Comparison of ENCODE assay signal across 15 cellular contexts in the genomic region with DNA sequence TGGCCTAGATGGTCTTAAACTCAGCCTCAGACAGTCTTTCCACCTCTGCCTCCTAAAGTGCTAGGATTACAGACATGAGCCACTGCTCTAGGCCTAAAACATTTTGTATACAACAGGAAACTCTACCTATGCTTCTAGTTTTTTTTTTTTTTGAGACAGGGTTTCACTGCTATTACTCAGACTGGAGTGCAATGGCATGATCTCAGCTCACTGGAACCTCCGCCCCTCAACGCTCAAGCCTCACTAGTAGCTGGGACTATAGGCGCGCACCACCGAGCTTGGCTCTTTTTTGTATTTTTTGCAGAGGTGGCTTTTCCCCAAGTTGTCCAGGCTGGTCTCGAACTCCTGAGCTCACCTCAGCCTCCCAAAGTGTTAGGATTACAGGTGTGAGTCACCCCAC. TPM values are rescaled to one million over a fixed set of nuclear protein-coding genes. Genes with fewer than 3 reads are reported as not detected.
A peak's percentile ranks its signal among the peaks of the same experiment; 100 is the strongest.
DNase-seq lines count a peak whose midpoint lies in the region; ATAC-seq and TF ChIP-seq lines count a peak whose summit lies in the region.
"Had no signal": no experiment of that assay in that cellular context is flagged by ENCODE, and none has a peak within 500 bp of the region (broad histone marks: within the 10 kb centered on the region; RNA-seq: fewer than 3 reads in every experiment).

No MANE protein-coding gene starts in this region.

- H3K36me3 Mint-ChIP-seq in activated naive CD4-positive, alpha-beta T cell treated with anti-CD3 and anti-CD28 coated beads for 36 hours (ENCODE audit: low read depth), result peaks cover 82% of the 10 kb centered on the region
- peaks cover 15% of the 10 kb centered on the region for H3K36me3 Mint-ChIP-seq in T-helper 17 cell (ENCODE audit: low read depth)

- H3F3A ChIP-seq in Loucy (ENCODE audit: low read depth), result peaks cover 3% of the 10 kb centered on the region; the same call in 1 of the 2 replicates

- H3K36me3 ChIP-seq in Loucy (ENCODE audit: insufficient read depth, low read length) (peaks cover 80% of the 10 kb centered on the region), psoas muscle (ENCODE audit: insufficient read depth in 1 of 2, low read depth in 1 of 2) (peaks cover 41 to 94% of the 10 kb centered on the region in 2 donors)

- H3K4me1 ChIP-seq in Loucy (ENCODE audit: insufficient read depth, low read length, poor library complexity, severe bottlenecking) (peaks cover 25% of the 10 kb centered on the region), psoas muscle (peaks cover 36% of the 10 kb centered on the region)

- peaks cover 80% of the 10 kb centered on the region for H3K4me1 Mint-ChIP-seq in activated naive CD4-positive, alpha-beta T cell treated with anti-CD3 and anti-CD28 coated beads for 36 hours (ENCODE audit: low read depth)
- peaks cover 41% of the 10 kb centered on the region for H3K4me1 Mint-ChIP-seq in T-helper 17 cell

- H3K27me3 Mint-ChIP-seq in activated naive CD4-positive, alpha-beta T cell treated with anti-CD3 and anti-CD28 coated beads for 36 hours (ENCODE audit: low read depth), result no peaks in the 10 kb centered on the region
- H3K27me3 Mint-ChIP-seq in T-helper 17 cell, result no peaks in the 10 kb centered on the region

- no peaks in the 10 kb centered on the region for H3K9me3 ChIP-seq in Loucy (ENCODE audit: insufficient read depth, low read depth, low read length)
- no peaks in the 10 kb centered on the region for H3K9me3 ChIP-seq in psoas muscle
- H3K9me3 ChIP-seq in T-helper 17 cell (ENCODE audit: control insufficient read depth, low read length, poor library complexity, severe bottlenecking), result no peaks in the 10 kb centered on the region
- H3K9me3 ChIP-seq: prostate gland had no signal

- WGBS in psoas muscle, 3 donors, result 90 to 93% (median 93%) methylated on average over 6 of the region's 6 CpGs

- no peaks in the 10 kb centered on the region for H3K9me3 Mint-ChIP-seq in activated naive CD4-positive, alpha-beta T cell treated with anti-CD3 and anti-CD28 coated beads for 36 hours

- peaks cover 97% of the 10 kb centered on the region for H3K79me2 ChIP-seq in Loucy (ENCODE audit: insufficient read depth, low read length)

- H3K27ac Mint-ChIP-seq in activated naive CD4-positive, alpha-beta T cell treated with anti-CD3 and anti-CD28 coated beads for 36 hours, result peak overlapping the region; percentile 71
- no peak overlapping the region for H3K27ac Mint-ChIP-seq in T-helper 17 cell

- CTCF ChIA-PET in activated naive CD4-positive, alpha-beta T cell treated with anti-CD3 and anti-CD28 coated beads for 36 hours (lab: Charles Lee), result interaction anchor here (1.8 to 2.0 kb wide), 2 partner anchors 10 to 22 kb away, joined by 5 to 10 read pairs; no protein-coding TSS in a partner anchor

- no peak overlapping the region for H3K9ac ChIP-seq in Loucy (ENCODE audit: low read depth, low read length, poor library complexity, severe bottlenecking)

- ATAC-seq in psoas muscle (peak in 3 of 4 donors; percentile 28 to 42 (median 37)), T-helper 17 cell (no peak)

- H3K4me3 ChIP-seq in Loucy (ENCODE audit: low read length, poor library complexity, severe bottlenecking) (peak overlapping the region; percentile 28), psoas muscle (no peak overlapping the region)
- H3K4me3 ChIP-seq: prostate gland had no signal

- no peak overlapping the region for H2AFZ ChIP-seq in Loucy (ENCODE audit: low read length)

- peaks cover 66% of the 10 kb centered on the region for H4K20me1 ChIP-seq in Loucy (ENCODE audit: insufficient read depth, low read length, poor library complexity, severe bottlenecking)

- peak overlapping the region; percentile 30 for H3K27ac ChIP-seq in psoas muscle
- H3K27ac ChIP-seq: prostate gland had no signal

- no peaks in the 10 kb centered on the region for H3K9me2 ChIP-seq in Loucy (replicated peaks; ENCODE audit: low read depth, low read length)

- TF ChIP-seq CTCF in Loucy (conservative IDR thresholded peaks at IDR 0.05; ENCODE audit: low read length) (no peak), psoas muscle (IDR thresholded peaks at IDR 0.05) (no peak)

- DNase-seq in activated naive CD4-positive, alpha-beta T cell treated with anti-CD3 and anti-CD28 coated beads for 36 hours, result no peak
- no peak for DNase-seq in activated naive CD4-positive, alpha-beta T cell treated with anti-CD3 and anti-CD28 coated beads, Interleukin-2, amount 50 U/mL, for 16 hours
- peak; percentile 17 for DNase-seq in amniotic epithelial cell (ENCODE audit: low read depth)
- no peak for DNase-seq in psoas muscle
- DNase-seq in T-helper 17 cell, result no peak
- DNase-seq in D341Med (ENCODE audit: low spot score), result no peak
- DNase-seq in T-helper 2 cell, result no peak
- DNase-seq: activated CD8-positive, alpha-beta memory T cell treated with anti-CD3 and anti-CD28 coated beads for 24 hours; cerebellar nuclear complex; COR-L47; NCI-H1694; NCI-H446; SHP77 had no signal

- peak overlapping the region; percentile 12 for H3K4me2 ChIP-seq in Loucy (ENCODE audit: low read depth, low read length, poor library complexity, severe bottlenecking)

- H3K4me3 Mint-ChIP-seq in activated naive CD4-positive, alpha-beta T cell treated with anti-CD3 and anti-CD28 coated beads for 36 hours, result no peak overlapping the region
- H3K4me3 Mint-ChIP-seq in T-helper 17 cell, result no peak overlapping the region

- intact Hi-C loops in activated naive CD4-positive, alpha-beta T cell treated with anti-CD3 and anti-CD28 coated beads for 36 hours (cut with micrococcal nuclease), result no loop called here
- intact Hi-C loops in psoas muscle (cut with DNase I), result loop anchor here (1.0 to 10.0 kb wide), 2 partner anchors 32 to 765 kb away; no protein-coding TSS in a partner anchor

- H3K27me3 ChIP-seq in Loucy (ENCODE audit: insufficient read depth, low read length, poor library complexity, severe bottlenecking) (peaks cover 3% of the 10 kb centered on the region), psoas muscle (ENCODE audit: insufficient read depth in 3 of 3, low read length in 2 of 3) (no peaks in the 10 kb centered on the region)

RNA-seq across cellular contexts. Expression of gene HSPA9, which starts 5.4 kb away (rescaled TPM):
- total RNA-seq in activated naive CD4-positive, alpha-beta T cell treated with anti-CD3 and anti-CD28 coated beads for 36 hours, result 100 to 1,000 TPM; 457 to 472 TPM
- 100 to 1,000 TPM; 321 to 498 (median 441) TPM for total RNA-seq in psoas muscle
- polyA plus RNA-seq in psoas muscle, result 100 to 1,000 TPM; 289 to 718 (median 626) TPM
- total RNA-seq in T-helper 17 cell, result 100 to 1,000 TPM; 291 to 305 TPM

RNA-seq across cellular contexts. Expression of gene ETF1, which starts 26.7 kb away (rescaled TPM):
- total RNA-seq in activated naive CD4-positive, alpha-beta T cell treated with anti-CD3 and anti-CD28 coated beads for 36 hours, result 100 to 1,000 TPM in 1 of 2 experiments, 10 to 100 TPM in 1; 99.8 to 107 TPM
- total RNA-seq in psoas muscle (100 to 1,000 TPM in 3 of 4 donors, 10 to 100 TPM in 1; 84.2 to 174 (median 150) TPM), T-helper 17 cell (100 to 1,000 TPM; 150 to 165 TPM)
- polyA plus RNA-seq in psoas muscle, result 100 to 1,000 TPM in 2 of 3 donors, 10 to 100 TPM in 1; 72.3 to 212 (median 157) TPM
